In the genomic region with DNA sequence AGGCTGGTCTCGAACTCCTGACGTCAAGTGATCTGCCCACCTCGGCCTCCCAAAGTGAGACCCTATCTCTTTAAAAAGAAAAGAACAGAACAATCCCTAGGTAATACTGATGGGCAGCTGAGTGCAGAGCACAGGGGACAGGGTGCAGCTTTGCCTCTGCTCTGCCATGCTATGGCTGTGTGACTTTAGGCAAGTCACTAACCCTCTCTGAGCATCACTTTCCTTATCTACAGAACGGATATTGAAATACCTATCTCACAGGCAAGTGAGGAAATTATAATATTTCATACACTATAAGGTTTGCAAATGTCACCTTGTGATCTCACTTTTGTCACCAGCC, we compare ENCODE assay signal across 1 cellular context.
TF ChIP-seq lines count a peak whose summit lies in the region.

No MANE protein-coding gene starts in this region.

TF ChIP-seq in HepG2, 621 proteins besides CTCF, POLR2A, EP300 and RAD21:
- TF ChIP-seq PHF20 (CRISPR knock-in tag; IDR thresholded peaks at IDR 0.05) (peak; percentile 47; the same call in 1 of the 2 replicates), CHD4 (IDR thresholded peaks at IDR 0.05; ENCODE audit: borderline replicate concordance, low read length) (peak; percentile 81; the same call in 1 of the 2 replicates), ZNF263 (CRISPR knock-in tag; IDR thresholded peaks at IDR 0.05) (no peak), USF2 (IDR thresholded peaks at IDR 0.05; ENCODE audit: low read depth, low read length) (no peak), USF2 (CRISPR knock-in tag; IDR thresholded peaks at IDR 0.05; ENCODE audit: borderline replicate concordance) (no peak), ARNT (IDR thresholded peaks at IDR 0.05) (no peak), MAF1 (CRISPR knock-in tag; IDR thresholded peaks at IDR 0.05; ENCODE audit: borderline replicate concordance) (no peak), ZNF232 (CRISPR knock-in tag; IDR thresholded peaks at IDR 0.05; ENCODE audit: borderline replicate concordance) (no peak), RNF2 (conservative IDR thresholded peaks at IDR 0.05; ENCODE audit: low read depth) (no peak), KDM1A (CRISPR knock-in tag; IDR thresholded peaks at IDR 0.05) (peak; percentile 84), ZNF136 (CRISPR knock-in tag; IDR thresholded peaks at IDR 0.05; ENCODE audit: low read depth) (0 out of 2 replicates have a peak, but pooled peaks have one; percentile 2), ZFP82 (CRISPR knock-in tag; IDR thresholded peaks at IDR 0.05; ENCODE audit: borderline replicate concordance) (0 out of 2 replicates have a peak, but pooled peaks have one; percentile 35), ZNF768 (CRISPR knock-in tag; IDR thresholded peaks at IDR 0.05) (peak; percentile 97), FOSL2 (CRISPR knock-in tag; IDR thresholded peaks at IDR 0.05) (no peak)
TF ChIP-seq in HepG2: peak in this region for 6.
